In the genomic region with DNA sequence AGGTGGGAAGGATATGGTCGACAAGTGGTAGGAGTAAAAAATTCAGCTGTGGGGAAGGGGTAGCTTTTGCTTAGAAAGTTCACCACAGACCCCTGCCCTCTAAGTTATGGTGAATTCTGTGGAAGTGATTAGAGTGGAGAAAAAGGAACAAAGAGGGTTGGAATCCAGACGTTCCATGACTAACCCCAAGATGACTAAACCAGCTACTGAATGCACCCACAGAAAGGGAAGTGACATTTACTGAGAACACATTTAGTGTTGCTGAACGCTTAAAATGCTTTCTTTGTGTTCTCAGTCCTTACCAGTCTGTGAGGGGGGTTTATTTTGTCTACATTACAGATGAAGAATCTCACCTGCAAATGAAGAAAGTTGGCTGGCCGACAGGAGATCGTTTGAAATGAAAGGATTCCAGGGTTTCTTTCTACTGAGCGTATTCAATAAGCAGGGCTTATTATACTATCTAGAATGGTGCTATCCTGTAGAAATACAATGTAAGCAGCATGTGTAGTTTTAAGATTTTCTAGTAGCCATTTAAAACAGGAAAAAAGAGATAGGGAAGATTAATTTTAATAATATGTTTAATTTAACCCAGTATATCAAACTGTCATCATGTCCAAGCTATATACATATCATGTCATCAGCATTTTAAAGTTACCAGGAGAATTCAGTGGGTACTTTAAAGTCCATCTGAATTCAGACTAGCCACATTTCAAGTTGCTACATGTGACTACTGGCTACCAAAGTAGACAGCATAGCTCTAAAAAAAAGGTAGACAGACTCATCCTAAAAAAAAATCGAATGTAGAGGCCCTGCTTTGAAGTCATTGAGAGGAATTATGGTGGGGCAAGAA, we compare ENCODE assay signal across 8 cellular contexts.
A peak's percentile ranks its signal among the peaks of the same experiment; 100 is the strongest.
DNase-seq lines count a peak whose midpoint lies in the region; ATAC-seq and TF ChIP-seq lines count a peak whose summit lies in the region.

No MANE protein-coding gene starts in this region.

- peak overlapping the region; percentile 77 for H3K27ac Mint-ChIP-seq in MCF 10A (ENCODE audit: low read depth, unreplicated experiment)
- peak overlapping the region; percentile 72 for H3K27ac Mint-ChIP-seq in memory B cell

- H3K4me3 Mint-ChIP-seq in MCF 10A (ENCODE audit: unreplicated experiment) (peak overlapping the region; percentile 20), memory B cell (peak overlapping the region; percentile 54)

- peak in 1 of 4 donors; percentile 9 for TF ChIP-seq EP300 in upper lobe of left lung (IDR thresholded peaks at IDR 0.05)

- H3K27me3 Mint-ChIP-seq in MCF 10A (ENCODE audit: insufficient read depth, unreplicated experiment) (no peaks in the 10 kb centered on the region), memory B cell (no peaks in the 10 kb centered on the region)

- intact Hi-C loops in MCF 10A (cut with micrococcal nuclease): loop anchor here (2.0 kb wide), 2 partner anchors 26 to 42 kb away; no protein-coding TSS in a partner anchor

- H3K27ac ChIP-seq in upper lobe of left lung: peak overlapping the region; percentile 60 to 72 (median 66)

- TF ChIP-seq CTCF in MCF 10A (IDR thresholded peaks at IDR 0.05; ENCODE audit: unreplicated experiment): no peak
- TF ChIP-seq CTCF in upper lobe of left lung (IDR thresholded peaks at IDR 0.05): peak in 1 of 6 experiments; percentile 1

- H3K36me3 Mint-ChIP-seq in MCF 10A (ENCODE audit: insufficient read depth, unreplicated experiment) (peaks cover 11% of the 10 kb centered on the region), memory B cell (peaks cover 4% of the 10 kb centered on the region)

- H3K4me3 ChIP-seq in upper lobe of left lung: no peak overlapping the region

- H3K27me3 ChIP-seq in upper lobe of left lung: no peaks in the 10 kb centered on the region

- DNase-seq in NAMALWA (ENCODE audit: low spot score): peak; percentile 38
- DNase-seq in MCF 10A (ENCODE audit: unreplicated experiment): peak; percentile 72
- no peak for DNase-seq in memory B cell (ENCODE audit: low spot score in 2 of 2)
- no peak for DNase-seq in upper lobe of left lung
- no peak for DNase-seq in stimulated activated CD4-positive, alpha-beta T cell treated with anti-CD3 and anti-CD28 coated beads, Interleukin-4, amount 100 ng/mL, for 4 hours
- no peak for DNase-seq in NCI-H2171 (lab: John Stamatoyannopoulos, UW)

- CTCF ChIA-PET in MCF 10A (lab: Yijun Ruan, JAX): interaction anchor here (0.6 to 8.6 kb wide), 11 partner anchors 10 to 381 kb away, joined by 3 to 120 read pairs (median 5); no protein-coding TSS in a partner anchor

- peaks cover 12 to 52% (median 32%) of the 10 kb centered on the region in 4 donors for H3K4me1 ChIP-seq in upper lobe of left lung

- 47 to 59% methylated on average over 7 of the region's 7 CpGs for WGBS in upper lobe of left lung, 2 donors

- BruUV-seq in MCF 10A (replicated peaks; lab: Mats Ljungman, UMichigan): TSS peak; percentile 69

- H3K9me3 Mint-ChIP-seq in MCF 10A (ENCODE audit: unreplicated experiment) (no peaks in the 10 kb centered on the region), memory B cell (no peaks in the 10 kb centered on the region)

- POLR2A ChIA-PET in MCF 10A (lab: Yijun Ruan, JAX): interaction anchor here (0.6 to 3.5 kb wide), 24 partner anchors 11 to 693 kb away, joined by 3 to 53 read pairs (median 6); partner anchors contain the start of genes GCC2 and LIMS1

- H3K36me3 ChIP-seq in upper lobe of left lung: no peaks in the 10 kb centered on the region

- peaks cover 63% of the 10 kb centered on the region for H3K4me1 Mint-ChIP-seq in MCF 10A (ENCODE audit: insufficient read depth, unreplicated experiment)
- peaks cover 42% of the 10 kb centered on the region for H3K4me1 Mint-ChIP-seq in memory B cell

- TF ChIP-seq POLR2A in upper lobe of left lung (IDR thresholded peaks at IDR 0.05): peak in 1 of 4 donors; percentile 40

- H3K9me3 ChIP-seq in upper lobe of left lung: no peaks in the 10 kb centered on the region

- ATAC-seq in GM18508 (IDR thresholded peaks at IDR 0.05; ENCODE audit: insufficient read depth, unreplicated experiment) (peak; percentile 72), HG02588 (IDR thresholded peaks at IDR 0.05; ENCODE audit: unreplicated experiment) (peak; percentile 91), memory B cell (ENCODE audit: low read depth) (peak; percentile 61), upper lobe of left lung (ENCODE audit: low FRiP score in 2 of 2) (peak; percentile 61 to 89)

Comparison
In these comparisons a context has a peak if more than half of its experiments do, and no peak if none do; other contexts are left out.
1. DNase-seq: peak in NAMALWA (single experiment) and MCF 10A (single experiment); none in memory B cell (0 of 2), upper lobe of left lung (0 of 2), stimulated activated CD4-positive, alpha-beta T cell treated with anti-CD3 and anti-CD28 coated beads, Interleukin-4, amount 100 ng/mL, for 4 hours (0 of 2) and NCI-H2171 (single experiment).
2. Peak in every context shown above with its lines, with median percentiles within 50 percentile points of each other: ATAC-seq.